In genomic region chr6:127879685-127880084, GRCh38 we compare ENCODE assay signal across 9 cellular contexts. TPM values are rescaled to one million over a fixed set of nuclear protein-coding genes. Genes with fewer than 3 reads are reported as not detected.
DNase-seq lines count a peak whose midpoint lies in the region; ATAC-seq, FAIRE-seq and TF ChIP-seq lines count a peak whose summit lies in the region.
"Had no signal": no experiment of that assay in that cellular context is flagged by ENCODE, and none has a peak within 500 bp of the region (broad histone marks: within the 10 kb centered on the region; RNA-seq: fewer than 3 reads in every experiment).

No MANE protein-coding gene starts in this region.

- H3K4me3 ChIP-seq in HUES6 (ENCODE audit: low read depth, low read length) (0 out of 2 replicates have a peak overlapping the region, but pooled peaks have one; percentile 12), kidney (ENCODE audit: low read length in 2 of 2) (no peak overlapping the region)

- H3K27me3 ChIP-seq in HUES6 (ENCODE audit: control insufficient read depth, insufficient read depth, low read length) = no peaks in the 10 kb centered on the region

- H3K27ac ChIP-seq in HUES6 (ENCODE audit: low read depth, low read length) (no peak overlapping the region), kidney (ENCODE audit: low read depth in 2 of 2, low read length in 2 of 2) (no peak overlapping the region)
- H3K27ac ChIP-seq: foreskin keratinocyte had no signal

- no peak overlapping the region for H3K9ac ChIP-seq in HUES6 (ENCODE audit: low read length)
- H3K9ac ChIP-seq in kidney (ENCODE audit: low read length in 2 of 2) = no peak overlapping the region

- no peak for ATAC-seq in activated T-helper 17 cell treated with anti-CD3 and anti-CD28 coated beads, Interleukin-2, amount 50 U/mL, for 72 hours (replicated peaks)
- ATAC-seq: foreskin keratinocyte had no signal

- H3K4me1 ChIP-seq in HUES6 (ENCODE audit: control insufficient read depth, insufficient read depth, low read length) (peaks cover 8% of the 10 kb centered on the region; the same call in 1 of the 2 replicates), kidney (ENCODE audit: control insufficient read depth in 1 of 2, insufficient read depth in 1 of 2, low read depth in 1 of 2, low read length in 2 of 2) (no peaks in the 10 kb centered on the region)
- H3K4me1 ChIP-seq: foreskin keratinocyte had no signal

- H3K27me3 Mint-ChIP-seq in activated T-helper 17 cell treated with anti-CD3 and anti-CD28 coated beads, Interleukin-2, amount 50 U/mL, for 72 hours = no peaks in the 10 kb centered on the region

- peaks cover 34% of the 10 kb centered on the region for H3K4me1 Mint-ChIP-seq in activated T-helper 17 cell treated with anti-CD3 and anti-CD28 coated beads, Interleukin-2, amount 50 U/mL, for 72 hours

- peak overlapping the region; percentile 61 for H3K27ac Mint-ChIP-seq in activated T-helper 17 cell treated with anti-CD3 and anti-CD28 coated beads, Interleukin-2, amount 50 U/mL, for 72 hours

- H3K4me3 Mint-ChIP-seq in activated T-helper 17 cell treated with anti-CD3 and anti-CD28 coated beads, Interleukin-2, amount 50 U/mL, for 72 hours = peak overlapping the region; percentile 65

- H3K36me3 Mint-ChIP-seq in activated T-helper 17 cell treated with anti-CD3 and anti-CD28 coated beads, Interleukin-2, amount 50 U/mL, for 72 hours (ENCODE audit: low read depth) = peaks cover 40% of the 10 kb centered on the region

- no peaks in the 10 kb centered on the region for H3K36me3 ChIP-seq in HUES6 (ENCODE audit: control insufficient read depth, insufficient read depth, low read length)
- H3K36me3 ChIP-seq in kidney (ENCODE audit: control insufficient read depth in 1 of 2, insufficient read depth in 2 of 2, low read length in 2 of 2) = no peaks in the 10 kb centered on the region

- no peak for TF ChIP-seq CTCF in kidney (IDR thresholded peaks at IDR 0.05; ENCODE audit: borderline replicate concordance, extremely low read depth, insufficient read depth)

- FAIRE-seq in kidney (lab: Jason Lieb, UNC) = no peak

- H3K9me3 ChIP-seq in HUES6 (ENCODE audit: control insufficient read depth, insufficient read depth, low read depth, low read length) (no peaks in the 10 kb centered on the region), kidney (ENCODE audit: control insufficient read depth in 1 of 2, low read length in 2 of 2) (no peaks in the 10 kb centered on the region)

- intact Hi-C loops in kidney (cut with DNase I) = no loop called here

- H3K9me3 Mint-ChIP-seq in activated T-helper 17 cell treated with anti-CD3 and anti-CD28 coated beads, Interleukin-2, amount 50 U/mL, for 72 hours = no peaks in the 10 kb centered on the region

- DNase-seq in A172 (ENCODE audit: low spot score) (peak; percentile 61), islet precursor cell (peak; percentile 79), NCI-H2081 treated with DMSO at 0.1 percent for 48 hours (lab: John Stamatoyannopoulos, UW) (no peak), kidney (no peak), foreskin melanocyte (no peak), CD1c-positive myeloid dendritic cell (ENCODE audit: extremely low spot score) (no peak)
- DNase-seq: foreskin keratinocyte had no signal

RNA-seq across cellular contexts. Expression of gene THEMIS, which starts 21.2 kb away (rescaled TPM):
- 0.05 TPM in 1 of 2 replicates, not detected in the other for total RNA-seq in A172 (2014; rRNA removed; shearing (Covaris generic))
- 10 to 100 TPM; 64.9 to 72.9 TPM for total RNA-seq in activated T-helper 17 cell treated with anti-CD3 and anti-CD28 coated beads, Interleukin-2, amount 50 U/mL, for 72 hours
- 3.3 TPM for total RNA-seq in kidney
- polyA plus RNA-seq in kidney (ENCODE audit: insufficient read depth, low read depth, low replicate concordance) = not detected
- total RNA-seq: foreskin keratinocyte had no signal
- polyA plus RNA-seq: foreskin keratinocyte had no signal

Comparison
In these comparisons a context has a peak if more than half of its experiments do, and no peak if none do; other contexts are left out.
1. DNase-seq: peak in A172 (single experiment) and islet precursor cell (single experiment); none in NCI-H2081 treated with DMSO at 0.1 percent for 48 hours (single experiment), kidney (single experiment), foreskin melanocyte (single experiment) and CD1c-positive myeloid dendritic cell (single experiment).
2. RNA of gene THEMIS, which starts 21.2 kb away (total RNA-seq): 64.9 to 72.9 TPM in activated T-helper 17 cell treated with anti-CD3 and anti-CD28 coated beads, Interleukin-2, amount 50 U/mL, for 72 hours; 3.3 TPM in kidney (single experiment) and 0.05 TPM in A172; every median in the first group is over 10 times any median in the second.